20 cellular contexts compared by ENCODE assay signal in genomic region chr13:32881792-32882175, GRCh38.
DNase-seq lines count a peak whose midpoint lies in the region; ATAC-seq and TF ChIP-seq lines count a peak whose summit lies in the region.
"Had no signal": no experiment of that assay in that cellular context is flagged by ENCODE, and none has a peak within 500 bp of the region (broad histone marks: within the 10 kb centered on the region; RNA-seq: fewer than 3 reads in every experiment).

No MANE protein-coding gene starts in this region.

- H3K4me3 ChIP-seq in body of pancreas = no peak overlapping the region
- H3K4me3 ChIP-seq: cardiac muscle cell had no signal

- H3K36me3 Mint-ChIP-seq in activated naive CD8-positive, alpha-beta T cell treated with anti-CD3 and anti-CD28 coated beads, Interleukin-2, amount 10 ng/mL, durations not matched to agents 7 days and 5 days = peaks cover 2% of the 10 kb centered on the region
- no peaks in the 10 kb centered on the region for H3K36me3 Mint-ChIP-seq in activated naive CD8-positive, alpha-beta T cell treated with anti-CD3 and anti-CD28 coated beads for 36 hours
- H3K36me3 Mint-ChIP-seq: activated naive CD4-positive, alpha-beta T cell treated with anti-CD3 and anti-CD28 coated beads, Interleukin-2, amount 50 U/mL, for 24 hours; CD4-positive, alpha-beta memory T cell had no signal

- H3K27ac ChIP-seq in foreskin keratinocyte (no peak overlapping the region), body of pancreas (no peak overlapping the region)
- H3K27ac ChIP-seq: cardiac muscle cell had no signal

- DNase-seq in activated naive CD8-positive, alpha-beta T cell treated with anti-CD3 and anti-CD28 coated beads, Interleukin-2, amount 10 ng/mL, durations not matched to agents 7 days and 5 days = no peak
- no peak for DNase-seq in activated naive CD8-positive, alpha-beta T cell treated with anti-CD3 and anti-CD28 coated beads for 36 hours
- peak; percentile 95 for DNase-seq in NCI-H69 (lab: John Stamatoyannopoulos, UW)
- peak; percentile 61 to 77 for DNase-seq in foreskin keratinocyte
- DNase-seq in body of pancreas = no peak
- DNase-seq in NCI-H2227 (lab: John Stamatoyannopoulos, UW; ENCODE audit: unreplicated experiment) = no peak
- DNase-seq: activated CD4-positive, CD25-positive, alpha-beta regulatory T cell treated with anti-CD3 and anti-CD28 coated beads, Interleukin-2, amount 50 U/mL, for 72 hours; activated CD8-positive, alpha-beta memory T cell treated with anti-CD3 and anti-CD28 coated beads, Interleukin-2, amount 50 U/mL, for 48 hours; CD4-positive, alpha-beta memory T cell; effector memory CD4-positive, alpha-beta T cell; H9; left ventricle myocardium superior; naive thymus-derived CD4-positive, alpha-beta T cell; stimulated activated CD4-positive, alpha-beta T cell treated with anti-CD3 and anti-CD28 coated beads, Interleukin-12 subunit alpha, Interleukin-12 subunit beta, amount 100 ng/mL, for 4 hours; stimulated activated naive CD8-positive, alpha-beta T cell treated with anti-CD3 and anti-CD28 coated beads, Interleukin-15, Interleukin-2, amounts not matched to agents 100 U/mL and 50 U/mL, for 24 hours had no signal

- peaks cover 8% of the 10 kb centered on the region for H3K4me1 Mint-ChIP-seq in activated naive CD8-positive, alpha-beta T cell treated with anti-CD3 and anti-CD28 coated beads, Interleukin-2, amount 10 ng/mL, durations not matched to agents 7 days and 5 days
- peaks cover 2% of the 10 kb centered on the region for H3K4me1 Mint-ChIP-seq in activated naive CD8-positive, alpha-beta T cell treated with anti-CD3 and anti-CD28 coated beads for 36 hours
- H3K4me1 Mint-ChIP-seq: activated naive CD4-positive, alpha-beta T cell treated with anti-CD3 and anti-CD28 coated beads, Interleukin-2, amount 50 U/mL, for 24 hours; CD4-positive, alpha-beta memory T cell had no signal

- peaks cover 2% of the 10 kb centered on the region for H3K27me3 Mint-ChIP-seq in activated naive CD8-positive, alpha-beta T cell treated with anti-CD3 and anti-CD28 coated beads, Interleukin-2, amount 10 ng/mL, durations not matched to agents 7 days and 5 days
- H3K27me3 Mint-ChIP-seq in activated naive CD8-positive, alpha-beta T cell treated with anti-CD3 and anti-CD28 coated beads for 36 hours = no peaks in the 10 kb centered on the region
- H3K27me3 Mint-ChIP-seq: activated naive CD4-positive, alpha-beta T cell treated with anti-CD3 and anti-CD28 coated beads, Interleukin-2, amount 50 U/mL, for 24 hours had no signal

- no peak overlapping the region for H3K4me3 Mint-ChIP-seq in activated naive CD8-positive, alpha-beta T cell treated with anti-CD3 and anti-CD28 coated beads, Interleukin-2, amount 10 ng/mL, durations not matched to agents 7 days and 5 days
- H3K4me3 Mint-ChIP-seq in activated naive CD8-positive, alpha-beta T cell treated with anti-CD3 and anti-CD28 coated beads for 36 hours = no peak overlapping the region
- H3K4me3 Mint-ChIP-seq: activated naive CD4-positive, alpha-beta T cell treated with anti-CD3 and anti-CD28 coated beads, Interleukin-2, amount 50 U/mL, for 24 hours; CD4-positive, alpha-beta memory T cell; H9; naive thymus-derived CD4-positive, alpha-beta T cell; T-helper 1 cell treated with Interleukin-12 subunit alpha and Interleukin-12 subunit beta and Interleukin-4 antibody, amounts not matched to agents 30 μg/mL and 1 μg/mL, for 36 hours had no signal

- ATAC-seq in activated naive CD8-positive, alpha-beta T cell treated with anti-CD3 and anti-CD28 coated beads, Interleukin-2, amount 10 ng/mL, durations not matched to agents 7 days and 5 days (ENCODE audit: low read depth) = no peak
- peak; percentile 8 for ATAC-seq in foreskin keratinocyte
- no peak for ATAC-seq in body of pancreas
- ATAC-seq in HG03457 (IDR thresholded peaks at IDR 0.05; ENCODE audit: unreplicated experiment) = no peak
- ATAC-seq in GM18858 (IDR thresholded peaks at IDR 0.05; ENCODE audit: unreplicated experiment) = no peak
- ATAC-seq: left ventricle myocardium superior; naive thymus-derived CD4-positive, alpha-beta T cell had no signal

- peaks cover 10% of the 10 kb centered on the region for H3K9me3 Mint-ChIP-seq in activated naive CD8-positive, alpha-beta T cell treated with anti-CD3 and anti-CD28 coated beads, Interleukin-2, amount 10 ng/mL, durations not matched to agents 7 days and 5 days
- H3K9me3 Mint-ChIP-seq in activated naive CD8-positive, alpha-beta T cell treated with anti-CD3 and anti-CD28 coated beads for 36 hours = no peaks in the 10 kb centered on the region

- peaks cover 21% of the 10 kb centered on the region for H3K4me1 ChIP-seq in foreskin keratinocyte
- H3K4me1 ChIP-seq in body of pancreas = no peaks in the 10 kb centered on the region

- POLR2A ChIA-PET in activated naive CD8-positive, alpha-beta T cell treated with anti-CD3 and anti-CD28 coated beads, Interleukin-2, amount 10 ng/mL, durations not matched to agents 7 days and 5 days (lab: Charles Lee) = interaction anchor here (0.6 kb wide), 1 partner anchor 20 kb away, joined by 3 read pairs; no protein-coding TSS in a partner anchor

- no peaks in the 10 kb centered on the region for H3K36me3 ChIP-seq in body of pancreas (replicated peaks in 1 of 2; ENCODE audit: insufficient read depth in 1 of 2, low read depth in 2 of 2)
- H3K36me3 ChIP-seq: cardiac muscle cell had no signal

- H3K27me3 ChIP-seq in foreskin keratinocyte (no peaks in the 10 kb centered on the region), body of pancreas (no peaks in the 10 kb centered on the region)
- H3K27me3 ChIP-seq: cardiac muscle cell had no signal

- H3K27ac Mint-ChIP-seq in activated naive CD8-positive, alpha-beta T cell treated with anti-CD3 and anti-CD28 coated beads, Interleukin-2, amount 10 ng/mL, durations not matched to agents 7 days and 5 days = peak overlapping the region; percentile 34
- no peak overlapping the region for H3K27ac Mint-ChIP-seq in activated naive CD8-positive, alpha-beta T cell treated with anti-CD3 and anti-CD28 coated beads for 36 hours
- H3K27ac Mint-ChIP-seq: activated naive CD4-positive, alpha-beta T cell treated with anti-CD3 and anti-CD28 coated beads, Interleukin-2, amount 50 U/mL, for 24 hours; CD4-positive, alpha-beta memory T cell; H9; naive thymus-derived CD4-positive, alpha-beta T cell had no signal

- intact Hi-C loops in body of pancreas (cut with DNase I) = no loop called here

- no peak for TF ChIP-seq POLR2A in body of pancreas (IDR thresholded peaks at IDR 0.05)

- H3K9me3 ChIP-seq in body of pancreas = no peaks in the 10 kb centered on the region

- WGBS in body of pancreas, 2 donors = 16 to 18% methylated on average over 2 of the region's 2 CpGs

- TF ChIP-seq CTCF in foreskin keratinocyte (conservative IDR thresholded peaks at IDR 0.05) = no peak
- no peak for TF ChIP-seq CTCF in body of pancreas (IDR thresholded peaks at IDR 0.05)

Comparison
In these comparisons a context has a peak if more than half of its experiments do, and no peak if none do; other contexts are left out.
1. DNase-seq: peak in NCI-H69 (single experiment) and foreskin keratinocyte (2 of 2); none in activated naive CD8-positive, alpha-beta T cell treated with anti-CD3 and anti-CD28 coated beads, Interleukin-2, amount 10 ng/mL, durations not matched to agents 7 days and 5 days (single experiment), activated naive CD8-positive, alpha-beta T cell treated with anti-CD3 and anti-CD28 coated beads for 36 hours (single experiment), body of pancreas (0 of 4) and NCI-H2227 (single experiment).